In the genomic region with DNA sequence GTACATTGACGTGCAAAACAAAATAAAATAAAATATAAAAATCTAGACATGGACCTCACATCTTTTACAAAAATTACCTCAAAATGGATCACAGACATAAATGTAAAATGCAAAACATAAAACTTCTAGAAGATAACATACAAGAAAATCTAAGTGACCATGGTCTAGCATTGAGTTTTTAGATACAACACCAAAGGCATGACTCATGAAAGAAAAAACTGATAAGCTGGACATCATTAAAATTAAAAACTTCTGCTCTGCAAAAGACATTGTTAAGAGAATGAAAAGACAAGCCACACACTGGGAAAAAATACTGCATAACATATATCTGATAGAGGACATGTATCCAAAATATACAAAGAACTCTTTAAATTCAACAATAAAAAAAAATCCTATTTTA, we compare ENCODE assay signal across 9 cellular contexts.
"Had no signal": no experiment of that assay in that cellular context is flagged by ENCODE, and none has a peak within 500 bp of the region (broad histone marks: within the 10 kb centered on the region; RNA-seq: fewer than 3 reads in every experiment).

No MANE protein-coding gene starts in this region.

- H3K36me3 ChIP-seq: HAP-1 had no signal

- H3K9me3 ChIP-seq: HAP-1 had no signal

- H2AFZ ChIP-seq: GM23248 had no signal

- DNase-seq: GM23248, GOT3, H7, HFFc6, KG1 had no signal

- H3K4me3 ChIP-seq: GM23248, HAP-1 had no signal

- ATAC-seq: HCT116, HepG2 had no signal

- H3K9ac ChIP-seq: GM23248 had no signal

- H3K27ac ChIP-seq: GM23248, HL-60 had no signal

- FAIRE-seq: HepG2 had no signal
